ENCODE assay signal across 10 cellular contexts in the genomic region with DNA sequence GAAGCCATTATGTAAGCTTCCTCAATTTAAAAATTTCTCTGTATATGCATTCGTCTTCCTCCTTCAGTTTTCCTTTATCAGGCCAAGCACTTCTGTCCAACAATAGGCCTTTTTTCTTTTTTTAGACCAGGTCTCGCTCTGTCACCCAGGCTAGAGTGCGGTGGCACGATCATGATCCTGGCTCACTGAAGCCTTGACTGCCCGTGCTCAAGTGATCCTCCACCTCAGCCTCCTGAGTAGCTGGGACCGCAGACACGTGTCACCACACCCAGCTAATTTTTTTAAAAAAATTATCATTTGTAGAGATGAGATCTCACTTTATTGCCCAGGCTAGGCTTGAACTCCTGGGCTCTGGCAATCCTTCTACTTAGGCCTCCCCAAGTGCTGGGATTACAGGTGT. TPM values are rescaled to one million over a fixed set of nuclear protein-coding genes. Genes with fewer than 3 reads are reported as not detected.
A peak's percentile ranks its signal among the peaks of the same experiment; 100 is the strongest.
DNase-seq lines count a peak whose midpoint lies in the region; ATAC-seq lines count a peak whose summit lies in the region.
"Had no signal": no experiment of that assay in that cellular context is flagged by ENCODE, and none has a peak within 500 bp of the region (broad histone marks: within the 10 kb centered on the region; RNA-seq: fewer than 3 reads in every experiment).

No MANE protein-coding gene starts in this region.

- peaks cover 0 to 13% (median 0%) of the 10 kb centered on the region in 3 donors for H3K36me3 Mint-ChIP-seq in naive thymus-derived CD8-positive, alpha-beta T cell
- H3K36me3 Mint-ChIP-seq in T-cell = peaks cover 2% of the 10 kb centered on the region

- DNase-seq in naive thymus-derived CD8-positive, alpha-beta T cell = no peak
- DNase-seq in LoVo (ENCODE audit: low spot score) (no peak), T-cell (no peak)
- DNase-seq: activated naive CD4-positive, alpha-beta T cell treated with anti-CD3 and anti-CD28 coated beads for 36 hours; stimulated activated naive CD8-positive, alpha-beta T cell treated with anti-CD3 and anti-CD28 coated beads, Interleukin-15, Interleukin-2, amounts not matched to agents 100 U/mL and 50 U/mL, for 24 hours had no signal

- ATAC-seq in GM18858 (IDR thresholded peaks at IDR 0.05; ENCODE audit: unreplicated experiment) (peak; percentile 73), GM21529 (IDR thresholded peaks at IDR 0.05; ENCODE audit: unreplicated experiment) (peak; percentile 63), HG03571 (IDR thresholded peaks at IDR 0.05; ENCODE audit: unreplicated experiment) (peak; percentile 78), GM21737 (IDR thresholded peaks at IDR 0.05; ENCODE audit: unreplicated experiment) (no peak), T-cell (replicated peaks in 1 of 4) (no peak), HG03469 (IDR thresholded peaks at IDR 0.05; ENCODE audit: unreplicated experiment) (no peak)
- ATAC-seq in naive thymus-derived CD8-positive, alpha-beta T cell = no peak
- ATAC-seq: stimulated activated naive CD8-positive, alpha-beta T cell treated with anti-CD3 and anti-CD28 coated beads, Interleukin-15, Interleukin-2, amounts not matched to agents 100 U/mL and 50 U/mL, for 24 hours had no signal

- H3K4me1 Mint-ChIP-seq in naive thymus-derived CD8-positive, alpha-beta T cell = peaks cover 23 to 60% (median 48%) of the 10 kb centered on the region in 4 donors
- H3K4me1 Mint-ChIP-seq in T-cell = peaks cover 51 to 55% (median 53%) of the 10 kb centered on the region in 3 donors

- H3K4me3 Mint-ChIP-seq in naive thymus-derived CD8-positive, alpha-beta T cell = peak overlapping the region in 3 of 10 donors; percentile 26 to 59 (median 32)
- no peak overlapping the region for H3K4me3 Mint-ChIP-seq in T-cell
- H3K4me3 Mint-ChIP-seq: activated naive CD4-positive, alpha-beta T cell treated with anti-CD3 and anti-CD28 coated beads for 36 hours had no signal

- peak overlapping the region in 9 of 10 donors; percentile 6 to 84 (median 63) for H3K27ac Mint-ChIP-seq in naive thymus-derived CD8-positive, alpha-beta T cell
- H3K27ac Mint-ChIP-seq in T-cell = peak overlapping the region in 1 of 2 donors; percentile 86
- H3K27ac Mint-ChIP-seq: activated naive CD4-positive, alpha-beta T cell treated with anti-CD3 and anti-CD28 coated beads for 36 hours had no signal

- no peaks in the 10 kb centered on the region for H3K9me3 Mint-ChIP-seq in naive thymus-derived CD8-positive, alpha-beta T cell
- no peaks in the 10 kb centered on the region for H3K9me3 Mint-ChIP-seq in T-cell
- H3K9me3 Mint-ChIP-seq: activated naive CD4-positive, alpha-beta T cell treated with anti-CD3 and anti-CD28 coated beads for 36 hours had no signal

- H3K27me3 Mint-ChIP-seq in naive thymus-derived CD8-positive, alpha-beta T cell = no peaks in the 10 kb centered on the region
- no peaks in the 10 kb centered on the region for H3K27me3 Mint-ChIP-seq in T-cell

- POLR2A ChIA-PET in naive thymus-derived CD8-positive, alpha-beta T cell (lab: Charles Lee) = no interaction called here
- POLR2A ChIA-PET in T-cell (lab: Charles Lee) = no interaction called here

- CTCF ChIA-PET in T-cell (lab: Charles Lee) = interaction anchor here (0.6 to 1.2 kb wide), 3 partner anchors 10 to 31 kb away, joined by 3 to 5 read pairs (median 3); no protein-coding TSS in a partner anchor

RNA-seq across cellular contexts. Expression of a gene that starts 25.8 kb away (rescaled TPM):
- total RNA-seq in naive thymus-derived CD8-positive, alpha-beta T cell = 10 to 100 TPM; 71.7 to 75.5 TPM
- 10 to 100 TPM; 71.6 to 86.4 (median 74.7) TPM for polyA plus RNA-seq in naive thymus-derived CD8-positive, alpha-beta T cell
- 10 to 100 TPM; 58.7 to 93.6 (median 67.4) TPM for total RNA-seq in T-cell

RNA-seq across cellular contexts. Expression of a gene that starts 29.5 kb away (rescaled TPM):
- 10 to 100 TPM; 29.8 to 31.7 TPM for total RNA-seq in naive thymus-derived CD8-positive, alpha-beta T cell
- 10 to 100 TPM; 10.7 to 13.9 (median 13.7) TPM for polyA plus RNA-seq in naive thymus-derived CD8-positive, alpha-beta T cell
- 10 to 100 TPM; 23.0 to 29.9 (median 26.3) TPM for total RNA-seq in T-cell

Comparison
In these comparisons a context has a peak if more than half of its experiments do, and no peak if none do; other contexts are left out.
1. ATAC-seq: peak in GM18858 (single experiment), GM21529 (single experiment) and HG03571 (single experiment); none in naive thymus-derived CD8-positive, alpha-beta T cell (0 of 2), GM21737 (single experiment), T-cell (0 of 4) and HG03469 (single experiment).